ENCODE assay signal across 8 cellular contexts in genomic region chr3:36969540-36970432, GRCh38. TPM values are rescaled to one million over a fixed set of nuclear protein-coding genes. Genes with fewer than 3 reads are reported as not detected.
DNase-seq lines count a peak whose midpoint lies in the region; ATAC-seq, FAIRE-seq and TF ChIP-seq lines count a peak whose summit lies in the region.

No MANE protein-coding gene starts in this region.

- peak overlapping the region; percentile 40; the same call in 2 of the 3 replicates for H3K4me2 ChIP-seq in A549

- peaks cover 3% of the 10 kb centered on the region for H3K36me3 Mint-ChIP-seq in memory B cell

- H3K4me1 ChIP-seq in A549: peaks cover 9% of the 10 kb centered on the region

- H3K9me3 ChIP-seq in A549: no peaks in the 10 kb centered on the region

- H3K27me3 Mint-ChIP-seq in memory B cell: no peaks in the 10 kb centered on the region

- DNase-seq in A549 (ENCODE audit: low read depth in 1 of 2, low spot score in 1 of 2) (peak in 1 of 2 experiments; percentile 46), NCI-H1092 treated with DMSO at 0.1 percent for 48 hours (lab: John Stamatoyannopoulos, UW) (peak; percentile 87), SK-N-DZ (ENCODE audit: low spot score) (peak; percentile 98), caudate nucleus (lab: John Stamatoyannopoulos, UW) (peak in 34 of 61 donors; percentile 3 to 82 (median 15)), memory B cell (ENCODE audit: low spot score in 2 of 2) (peak; percentile 43 to 68), HuH-7 (ENCODE audit: low spot score) (no peak)

- TF ChIP-seq CTCF in A549 (IDR thresholded peaks at IDR 0.05): no peak

- no peak for TF ChIP-seq RAD21 in A549 (conservative IDR thresholded peaks at IDR 0.05 in 1 of 2, IDR thresholded peaks at IDR 0.05 in 1 of 2)

- no peak for TF ChIP-seq POLR2A in A549 (IDR thresholded peaks at IDR 0.05; ENCODE audit: low read length)
- no peak for TF ChIP-seq POLR2A in GM18505 (IDR thresholded peaks at IDR 0.05; ENCODE audit: borderline replicate concordance, extremely low read depth, insufficient read depth, insufficient read length)

- H3K4me1 Mint-ChIP-seq in memory B cell: peaks cover 20% of the 10 kb centered on the region

- CTCF ChIA-PET in A549 (lab: Yijun Ruan, JAX): interaction anchor here (1.2 kb wide), 2 partner anchors 11 to 241 kb away, joined by 3 to 6 read pairs; no protein-coding TSS in a partner anchor

- H3K9me3 Mint-ChIP-seq in memory B cell: no peaks in the 10 kb centered on the region

- H3K27ac Mint-ChIP-seq in memory B cell: peak overlapping the region; percentile 94

- no peak overlapping the region for H3K4me3 ChIP-seq in A549

- FAIRE-seq in A549 (lab: Jason Lieb, UNC): peak; percentile 46

- no peak overlapping the region for H3K4me3 Mint-ChIP-seq in memory B cell

- no peak for TF ChIP-seq EP300 in A549 (IDR thresholded peaks at IDR 0.05)

- H3K27ac ChIP-seq in A549 (peak overlapping the region in 1 of 2 experiments; percentile 0; a peak in 1 of 6 replicates), caudate nucleus (ENCODE audit: low read depth, low read length) (no peak overlapping the region)

- whole genome bisulfite sequencing in A549 (ENCODE audit: missing lambda C conversion rate): 49% methylated on average over 2 of the region's 4 CpGs

- POLR2A ChIA-PET in A549 (lab: Yijun Ruan, JAX): interaction anchor here (0.5 to 1.2 kb wide), 2 partner anchors 23 to 31 kb away, joined by 6 to 7 read pairs; partner anchors contain the start of genes EPM2AIP1 and MLH1

- peak; percentile 75 to 87; a peak in 5 of 6 replicates for ATAC-seq in A549
- peak; percentile 100 for ATAC-seq in GM18505 (IDR thresholded peaks at IDR 0.05; ENCODE audit: unreplicated experiment)
- peak; percentile 99 for ATAC-seq in HG02763 (IDR thresholded peaks at IDR 0.05; ENCODE audit: unreplicated experiment)
- ATAC-seq in memory B cell (ENCODE audit: low read depth): peak; percentile 98

TF ChIP-seq in A549, 52 proteins besides CTCF, POLR2A, EP300 and RAD21:
- TF ChIP-seq EHF (CRISPR knock-in tag; IDR thresholded peaks at IDR 0.05) (no peak), RARB (CRISPR knock-in tag; IDR thresholded peaks at IDR 0.05) (no peak), FOSL2 (IDR thresholded peaks at IDR 0.05) (no peak), FOSL2 (CRISPR knock-in tag; IDR thresholded peaks at IDR 0.05) (no peak), FOXS1 (CRISPR knock-in tag; IDR thresholded peaks at IDR 0.05) (no peak), RFX5 (IDR thresholded peaks at IDR 0.05) (no peak), NFE2L2 (conservative IDR thresholded peaks at IDR 0.05; ENCODE audit: low read length) (no peak), MAFK (IDR thresholded peaks at IDR 0.05; ENCODE audit: partially characterized antibody) (no peak), EHMT2 (IDR thresholded peaks at IDR 0.05; ENCODE audit: low read depth) (no peak), KDM5A (IDR thresholded peaks at IDR 0.05) (no peak), HOXB5 (CRISPR knock-in tag; IDR thresholded peaks at IDR 0.05) (no peak), HDAC2 (IDR thresholded peaks at IDR 0.05) (no peak), MAX (IDR thresholded peaks at IDR 0.05) (no peak), ZSCAN20 (CRISPR knock-in tag; IDR thresholded peaks at IDR 0.05) (no peak), MAZ (IDR thresholded peaks at IDR 0.05; ENCODE audit: borderline replicate concordance, low read depth, low read length) (no peak), SREBF2 (IDR thresholded peaks at IDR 0.05) (no peak), POLR2AphosphoS2 (conservative IDR thresholded peaks at IDR 0.05; ENCODE audit: low read length) (no peak), CHD2 (IDR thresholded peaks at IDR 0.05; ENCODE audit: low read length, partially characterized antibody) (no peak), TP53 (CRISPR knock-in tag; IDR thresholded peaks at IDR 0.05) (no peak), ESRRA (IDR thresholded peaks at IDR 0.05; ENCODE audit: borderline replicate concordance, low read length) (no peak)
- TF ChIP-seq, protein P1, sequence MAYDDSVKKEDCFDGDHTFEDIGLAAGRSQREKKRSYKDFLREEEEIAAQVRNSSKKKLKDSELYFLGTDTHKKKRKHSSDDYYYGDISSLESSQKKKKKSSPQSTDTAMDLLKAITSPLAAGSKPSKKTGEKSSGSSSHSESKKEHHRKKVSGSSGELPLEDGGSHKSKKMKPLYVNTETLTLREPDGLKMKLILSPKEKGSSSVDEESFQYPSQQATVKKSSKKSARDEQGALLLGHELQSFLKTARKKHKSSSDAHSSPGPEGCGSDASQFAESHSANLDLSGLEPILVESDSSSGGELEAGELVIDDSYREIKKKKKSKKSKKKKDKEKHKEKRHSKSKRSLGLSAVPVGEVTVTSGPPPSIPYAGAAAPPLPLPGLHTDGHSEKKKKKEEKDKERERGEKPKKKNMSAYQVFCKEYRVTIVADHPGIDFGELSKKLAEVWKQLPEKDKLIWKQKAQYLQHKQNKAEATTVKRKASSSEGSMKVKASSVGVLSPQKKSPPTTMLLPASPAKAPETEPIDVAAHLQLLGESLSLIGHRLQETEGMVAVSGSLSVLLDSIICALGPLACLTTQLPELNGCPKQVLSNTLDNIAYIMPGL (CRISPR knock-in tag; IDR thresholded peaks at IDR 0.05; ENCODE audit: borderline replicate concordance): no peak

RNA-seq across cellular contexts. Expression of gene EPM2AIP1, which starts 23.1 kb away (rescaled TPM):
- 9.9 and 15.7 TPM in 2 replicates for polyA plus RNA-seq in A549 (2011; rRNA removed)
- 2.3 and 2.8 TPM in 2 replicates for polyA plus RNA-seq in A549 (2012; cell fraction: cytosol; rRNA removed)
- polyA plus RNA-seq in A549 (2012; cell fraction: nucleus; rRNA removed): 3.5 and 4.1 TPM in 2 replicates
- polyA plus RNA-seq in A549 (2017; fragmentation: RNase III; extraction: RNeasy Plus Mini Kit Qiagen cat#74134 plus additional on column Dnase treatment): 10.3 to 11.1 TPM (median 10.3 TPM) in 3 replicates
- 9.1 and 10.2 TPM in 2 replicates for polyA minus RNA-seq in A549 (2011; rRNA and poly(A)+ RNA removed)
- 15.4 and 16.0 TPM in 2 replicates for polyA plus RNA-seq in SK-N-DZ (2014; cell fraction: cytosol; rRNA removed)
- polyA plus RNA-seq in SK-N-DZ (2014; cell fraction: nucleus; rRNA removed): 25.8 and 32.6 TPM in 2 replicates

RNA-seq across cellular contexts. Expression of gene MLH1, which starts 23.5 kb away (rescaled TPM):
- polyA plus RNA-seq in A549 (2011; rRNA removed) (70.2 and 73.1 TPM in 2 replicates), A549 (2017; fragmentation: RNase III; extraction: RNeasy Plus Mini Kit Qiagen cat#74134 plus additional on column Dnase treatment) (60.8 to 62.2 TPM (median 61.8 TPM) in 3 replicates)
- polyA plus RNA-seq in A549 (2012; cell fraction: cytosol; rRNA removed): 31.9 and 33.7 TPM in 2 replicates
- polyA plus RNA-seq in A549 (2012; cell fraction: nucleus; rRNA removed): 29.6 and 45.2 TPM in 2 replicates
- polyA minus RNA-seq in A549 (2011; rRNA and poly(A)+ RNA removed): 54.6 and 57.9 TPM in 2 replicates
- 98.5 and 98.8 TPM in 2 replicates for polyA plus RNA-seq in SK-N-DZ (2014; cell fraction: cytosol; rRNA removed)
- polyA plus RNA-seq in SK-N-DZ (2014; cell fraction: nucleus; rRNA removed): 68.1 and 75.2 TPM in 2 replicates

RNA-seq across cellular contexts. Expression of gene TRANK1, which starts 24.9 kb away (rescaled TPM):
- polyA plus RNA-seq in A549 (2011; rRNA removed) (3.2 and 3.8 TPM in 2 replicates), A549 (2017; fragmentation: RNase III; extraction: RNeasy Plus Mini Kit Qiagen cat#74134 plus additional on column Dnase treatment) (0.58 to 1.6 TPM (median 1.3 TPM) in 3 replicates)
- polyA plus RNA-seq in A549 (2012; cell fraction: cytosol; rRNA removed): 0.29 and 0.35 TPM in 2 replicates
- polyA plus RNA-seq in A549 (2012; cell fraction: nucleus; rRNA removed): 1.1 and 1.4 TPM in 2 replicates
- polyA minus RNA-seq in A549 (2011; rRNA and poly(A)+ RNA removed): 9.1 and 12.6 TPM in 2 replicates
- 0.03 TPM in 1 of 2 replicates, not detected in the other for polyA plus RNA-seq in SK-N-DZ (2014; cell fraction: cytosol; rRNA removed)
- 0.06 and 0.09 TPM in 2 replicates for polyA plus RNA-seq in SK-N-DZ (2014; cell fraction: nucleus; rRNA removed)
